Comparison of ENCODE assay signal across 14 cellular contexts in genomic region chr22:41442240-41442792, GRCh38. TPM values are rescaled to one million over a fixed set of nuclear protein-coding genes. Genes with fewer than 3 reads are reported as not detected.
A peak's percentile ranks its signal among the peaks of the same experiment; 100 is the strongest.
DNase-seq lines count a peak whose midpoint lies in the region; ATAC-seq and TF ChIP-seq lines count a peak whose summit lies in the region.
"Had no signal": no experiment of that assay in that cellular context is flagged by ENCODE, and none has a peak within 500 bp of the region (broad histone marks: within the 10 kb centered on the region; RNA-seq: fewer than 3 reads in every experiment).

No MANE protein-coding gene starts in this region.

- no peak for TF ChIP-seq EP300 in SK-N-SH (IDR thresholded peaks at IDR 0.05; ENCODE audit: borderline replicate concordance in 1 of 2, low read depth in 1 of 2, low read length in 1 of 2)

- POLR2A ChIA-PET in HEK293 (lab: Yijun Ruan, JAX) (interaction anchor here (0.5 to 8.3 kb wide), 5 partner anchors 14 to 394 kb away, joined by 3 to 214 read pairs (median 6); partner anchors contain the start of genes ACO2, PHF5A, RANGAP1 and TEF), SK-N-SH (lab: Yijun Ruan, JAX) (no interaction called here)

- no peaks in the 10 kb centered on the region for H3K9me2 ChIP-seq in SU-DHL-6 (replicated peaks; ENCODE audit: insufficient read depth, low read length)
- H3K9me2 ChIP-seq in SK-N-SH, result no peaks in the 10 kb centered on the region

- H3K4me1 Mint-ChIP-seq in stimulated activated effector memory CD8-positive, alpha-beta T cell treated with anti-CD3 and anti-CD28 coated beads, Interleukin-12 subunit alpha, Interleukin-12 subunit beta, amount 100 ng/mL, for 72 hours, result peaks cover 6% of the 10 kb centered on the region

- H3K4me3 ChIP-seq in HEK293 (ENCODE audit: low read depth, low read length) (no peak overlapping the region), SU-DHL-6 (ENCODE audit: insufficient read depth, low read length, poor library complexity, severe bottlenecking) (no peak overlapping the region), SK-N-SH (ENCODE audit: low read depth in 2 of 2, low read length in 1 of 2) (no peak overlapping the region)

- peaks cover 14 to 65% of the 10 kb centered on the region in 2 experiments for H3K36me3 ChIP-seq in HEK293 (ENCODE audit: control insufficient read depth in 2 of 2, insufficient read depth in 1 of 2, low read length in 2 of 2)
- H3K36me3 ChIP-seq in SU-DHL-6 (ENCODE audit: low read length), result no peaks in the 10 kb centered on the region
- H3K36me3 ChIP-seq in SK-N-SH (replicated peaks in 1 of 2; ENCODE audit: control insufficient read depth in 1 of 2, insufficient read depth in 2 of 2, low read length in 1 of 2), result peaks cover 7 to 8% of the 10 kb centered on the region in 2 experiments

- peak overlapping the region; percentile 20 for H3K27ac Mint-ChIP-seq in stimulated activated effector memory CD8-positive, alpha-beta T cell treated with anti-CD3 and anti-CD28 coated beads, Interleukin-12 subunit alpha, Interleukin-12 subunit beta, amount 100 ng/mL, for 72 hours

- H3K4me1 ChIP-seq in HEK293 (ENCODE audit: control insufficient read depth, insufficient read depth, low read length) (peaks cover 3% of the 10 kb centered on the region), SK-N-SH (ENCODE audit: control insufficient read depth in 1 of 2, insufficient read depth in 2 of 2, low read depth in 1 of 2, low read length in 1 of 2) (no peaks in the 10 kb centered on the region; a peak in 1 of 4 replicates)

- H3F3A ChIP-seq in SU-DHL-6 (ENCODE audit: insufficient read depth), result peaks cover 25% of the 10 kb centered on the region
- no peaks in the 10 kb centered on the region for H3F3A ChIP-seq in SK-N-SH (replicated peaks; ENCODE audit: insufficient read depth)

- peaks cover 100% of the 10 kb centered on the region for H3K36me3 Mint-ChIP-seq in stimulated activated effector memory CD8-positive, alpha-beta T cell treated with anti-CD3 and anti-CD28 coated beads, Interleukin-12 subunit alpha, Interleukin-12 subunit beta, amount 100 ng/mL, for 72 hours

- H3K4me2 ChIP-seq in SU-DHL-6 (ENCODE audit: low read depth, low read length, poor library complexity, severe bottlenecking) (no peak overlapping the region), SK-N-SH (no peak overlapping the region)

- 92% methylated on average over 2 of the region's 2 CpGs for WGBS in SK-N-SH (ENCODE audit: low lambda C conversion rate)

- CTCF ChIA-PET in HEK293 (lab: Yijun Ruan, JAX) (interaction anchor here (0.6 to 5.3 kb wide), 4 partner anchors 23 to 76 kb away, joined by 3 to 33 read pairs (median 10); no protein-coding TSS in a partner anchor), SK-N-SH (lab: Yijun Ruan, JAX) (no interaction called here)

- no peaks in the 10 kb centered on the region for H3K9me3 ChIP-seq in HEK293 (ENCODE audit: control insufficient read depth, insufficient read depth, low read depth, low read length)
- H3K9me3 ChIP-seq in SU-DHL-6 (ENCODE audit: insufficient read depth, low read length), result no peaks in the 10 kb centered on the region
- H3K9me3 ChIP-seq in SK-N-SH, result no peaks in the 10 kb centered on the region

- no peak for TF ChIP-seq RAD21 in SK-N-SH (IDR thresholded peaks at IDR 0.05; ENCODE audit: low read length)

- no peak overlapping the region for H2AFZ ChIP-seq in SU-DHL-6 (ENCODE audit: low read depth, low read length, severe bottlenecking)
- no peak overlapping the region for H2AFZ ChIP-seq in SK-N-SH (ENCODE audit: low read depth)

- no peaks in the 10 kb centered on the region for H3K9me3 Mint-ChIP-seq in stimulated activated effector memory CD8-positive, alpha-beta T cell treated with anti-CD3 and anti-CD28 coated beads, Interleukin-12 subunit alpha, Interleukin-12 subunit beta, amount 100 ng/mL, for 72 hours

- H3K27ac ChIP-seq in HEK293 (ENCODE audit: extremely low read depth, low read depth, low read length) (peak overlapping the region; percentile 34; the same call in 1 of the 2 replicates), SU-DHL-6 (ENCODE audit: low read depth, low read length) (peak overlapping the region; percentile 0; the same call in 1 of the 2 replicates), SK-N-SH (ENCODE audit: low read depth in 2 of 2, low read length in 1 of 2) (no peak overlapping the region)

- H3K9ac ChIP-seq in SU-DHL-6 (ENCODE audit: low read length), result no peak overlapping the region
- H3K9ac ChIP-seq in SK-N-SH, result no peak overlapping the region

- H3K79me2 ChIP-seq in SU-DHL-6 (ENCODE audit: insufficient read depth, low read length), result peaks cover 79% of the 10 kb centered on the region
- H3K79me2 ChIP-seq in SK-N-SH (ENCODE audit: insufficient read depth), result peaks cover 87% of the 10 kb centered on the region

- H4K20me1 ChIP-seq in SU-DHL-6 (ENCODE audit: low read depth, low read length), result no peaks in the 10 kb centered on the region
- peaks cover 37% of the 10 kb centered on the region; the same call in 1 of the 2 replicates for H4K20me1 ChIP-seq in SK-N-SH (ENCODE audit: insufficient read depth)

- H3K4me3 Mint-ChIP-seq in stimulated activated effector memory CD8-positive, alpha-beta T cell treated with anti-CD3 and anti-CD28 coated beads, Interleukin-12 subunit alpha, Interleukin-12 subunit beta, amount 100 ng/mL, for 72 hours, result peak overlapping the region; percentile 99

- TF ChIP-seq CTCF in HEK293 (tag by site-specific recombination; IDR thresholded peaks at IDR 0.05), result no peak
- TF ChIP-seq CTCF in SU-DHL-6 (IDR thresholded peaks at IDR 0.05; ENCODE audit: insufficient read depth, low read length, poor library complexity, severe bottlenecking), result no peak
- TF ChIP-seq CTCF in SK-N-SH (IDR thresholded peaks at IDR 0.05), result no peak

- ATAC-seq in stimulated activated effector memory CD8-positive, alpha-beta T cell treated with anti-CD3 and anti-CD28 coated beads, Interleukin-12 subunit alpha, Interleukin-12 subunit beta, amount 100 ng/mL, for 72 hours, result no peak
- ATAC-seq in HG02588 (IDR thresholded peaks at IDR 0.05; ENCODE audit: unreplicated experiment) (no peak), GM18520 (IDR thresholded peaks at IDR 0.05; ENCODE audit: unreplicated experiment) (no peak)
- ATAC-seq: right cardiac atrium had no signal

- H3K27me3 ChIP-seq in SU-DHL-6 (ENCODE audit: low read length) (no peaks in the 10 kb centered on the region), SK-N-SH (ENCODE audit: insufficient read depth) (no peaks in the 10 kb centered on the region)

- DNase-seq in foreskin melanocyte (peak; percentile 27), SK-N-SH (no peak)
- no peak for DNase-seq in stimulated activated effector memory CD8-positive, alpha-beta T cell treated with anti-CD3 and anti-CD28 coated beads, Interleukin-12 subunit alpha, Interleukin-12 subunit beta, amount 100 ng/mL, for 72 hours (ENCODE audit: low spot score in 2 of 2)
- DNase-seq: activated CD4-positive, alpha-beta T cell treated with anti-CD3 and anti-CD28 coated beads, Interleukin-2, amount 50 U/mL, for 4 hours; DMS153; effector CD8-positive, alpha-beta T cell; MM.1S; NCI-H345; right cardiac atrium; SIG-M5 had no signal

TF ChIP-seq in HEK293, 187 proteins besides CTCF, POLR2A, EP300 and RAD21:
- TF ChIP-seq ZNF211 (tag by site-specific recombination; IDR thresholded peaks at IDR 0.05; ENCODE audit: low read depth), result no peak
TF ChIP-seq in HEK293: peak in this region for 0.

TF ChIP-seq in SK-N-SH, 30 proteins besides CTCF, POLR2A, EP300 and RAD21 (continues in another document):
- TF ChIP-seq REST (IDR thresholded peaks at IDR 0.05; ENCODE audit: low read depth, low read length) (no peak), FOSL2 (IDR thresholded peaks at IDR 0.05; ENCODE audit: borderline replicate concordance, low read depth) (no peak), EZH2phosphoT487 (IDR thresholded peaks at IDR 0.05; ENCODE audit: borderline replicate concordance, low read depth) (no peak), USF2 (IDR thresholded peaks at IDR 0.05; ENCODE audit: borderline replicate concordance, low read depth, low read length) (no peak), CHD2 (IDR thresholded peaks at IDR 0.05; ENCODE audit: low read length, partially characterized antibody) (no peak)

RNA-seq across cellular contexts. Expression of gene TOB2, which starts 4.3 kb away (rescaled TPM):
- 6.2 and 8.3 TPM in 2 replicates for polyA plus RNA-seq in SK-N-SH (2012; rRNA removed)
- 5.0 and 7.3 TPM in 2 replicates for polyA plus RNA-seq in SK-N-SH (2012; cell fraction: cytosol; rRNA removed)
- 7.2 and 8.6 TPM in 2 replicates for polyA plus RNA-seq in SK-N-SH (2012; cell fraction: nucleus; rRNA removed)

RNA-seq across cellular contexts. Expression of gene PHF5A, which starts 26.2 kb away (rescaled TPM):
- polyA plus RNA-seq in SK-N-SH (2012; rRNA removed), result 39.6 and 47.5 TPM in 2 replicates
- 47.1 and 51.5 TPM in 2 replicates for polyA plus RNA-seq in SK-N-SH (2012; cell fraction: cytosol; rRNA removed)
- polyA plus RNA-seq in SK-N-SH (2012; cell fraction: nucleus; rRNA removed), result 7.8 and 15.5 TPM in 2 replicates

RNA-seq across cellular contexts. Expression of gene ACO2, which starts 26.6 kb away (rescaled TPM):
- polyA plus RNA-seq in SK-N-SH (2012; rRNA removed), result 21.1 and 47.0 TPM in 2 replicates
- 22.5 and 35.2 TPM in 2 replicates for polyA plus RNA-seq in SK-N-SH (2012; cell fraction: cytosol; rRNA removed)
- polyA plus RNA-seq in SK-N-SH (2012; cell fraction: nucleus; rRNA removed), result 35.9 and 40.9 TPM in 2 replicates

Comparison
In these comparisons a context has a peak if more than half of its experiments do, and no peak if none do; other contexts are left out.
1. H3K27ac ChIP-seq: peak in HEK293 (single experiment) and SU-DHL-6 (single experiment); none in SK-N-SH (0 of 2).